In genomic region chr20:9144643-9145042, GRCh38 we compare ENCODE assay signal across 22 cellular contexts.
"Had no signal": no experiment of that assay in that cellular context is flagged by ENCODE, and none has a peak within 500 bp of the region (broad histone marks: within the 10 kb centered on the region; RNA-seq: fewer than 3 reads in every experiment).

No MANE protein-coding gene starts in this region.

- H3K27ac ChIP-seq: colonic mucosa, left lung, thyroid gland had no signal

- H3K4me1 ChIP-seq: breast epithelium, colonic mucosa had no signal

- H3K27me3 ChIP-seq: breast epithelium, colonic mucosa, dorsolateral prefrontal cortex, left lung, thyroid gland had no signal

- DNase-seq: activated CD4-positive, alpha-beta memory T cell treated with anti-CD3 and anti-CD28 coated beads for 36 hours; activated CD4-positive, alpha-beta T cell treated with anti-CD3 and anti-CD28 coated beads for 48 hours; activated CD4-positive, CD25-positive, alpha-beta regulatory T cell; activated effector memory CD4-positive, alpha-beta T cell treated with Interleukin-2 at 50 U/mL for 16 hours; activated naive CD4-positive, alpha-beta T cell treated with anti-CD3 and anti-CD28 coated beads for 36 hours; activated naive CD8-positive, alpha-beta T cell treated with anti-CD3 and anti-CD28 coated beads, Interleukin-2, amount 10 ng/mL, durations not matched to agents 7 days and 5 days; activated T-cell treated with anti-CD3 and anti-CD28 coated beads, Interleukin-2, amount 50 U/mL, for 48 hours; amniotic stem cell; colonic mucosa; dorsolateral prefrontal cortex; effector memory CD8-positive, alpha-beta T cell; foreskin melanocyte; left lung; mammary epithelial cell; midbrain; natural killer cell; stimulated activated CD4-positive, alpha-beta T cell treated with anti-CD3 and anti-CD28 coated beads, Interleukin-12 subunit alpha, Interleukin-12 subunit beta, amount 100 ng/mL, for 4 hours; substantia nigra; T-helper 9 cell; thyroid gland had no signal

- ATAC-seq: effector memory CD8-positive, alpha-beta T cell; esophagus mucosa; left lung; natural killer cell had no signal

- H3K4me3 ChIP-seq: breast epithelium, colonic mucosa, dorsolateral prefrontal cortex, left lung, thyroid gland had no signal

- H3K9me3 ChIP-seq: colonic mucosa, left lung, thyroid gland had no signal

- H3K36me3 ChIP-seq: breast epithelium, colonic mucosa, left lung, thyroid gland had no signal
